10 cellular contexts compared by ENCODE assay signal in genomic region chrX:72141372-72142004, GRCh38. TPM values are rescaled to one million over a fixed set of nuclear protein-coding genes. Genes with fewer than 3 reads are reported as not detected.
A peak's percentile ranks its signal among the peaks of the same experiment; 100 is the strongest.
DNase-seq lines count a peak whose midpoint lies in the region; ATAC-seq, FAIRE-seq and TF ChIP-seq lines count a peak whose summit lies in the region.
"Had no signal": no experiment of that assay in that cellular context is flagged by ENCODE, and none has a peak within 500 bp of the region (broad histone marks: within the 10 kb centered on the region; RNA-seq: fewer than 3 reads in every experiment).

No MANE protein-coding gene starts in this region.

- no peak overlapping the region for H3K27ac Mint-ChIP-seq in activated CD8-positive, alpha-beta T cell treated with anti-CD3 and anti-CD28 coated beads for 36 hours
- H3K27ac Mint-ChIP-seq in activated CD8-positive, alpha-beta T cell treated with anti-CD3 and anti-CD28 coated beads, Interleukin-2, amount 10 ng/mL, durations not matched to agents 7 days and 5 days, result no peak overlapping the region

- POLR2A ChIA-PET in activated CD8-positive, alpha-beta T cell treated with anti-CD3 and anti-CD28 coated beads for 36 hours (lab: Charles Lee), result no interaction called here
- POLR2A ChIA-PET in activated CD8-positive, alpha-beta T cell treated with anti-CD3 and anti-CD28 coated beads, Interleukin-2, amount 10 ng/mL, durations not matched to agents 7 days and 5 days (lab: Charles Lee), result no interaction called here

- TF ChIP-seq POLR2A in H54 (IDR thresholded peaks at IDR 0.05; ENCODE audit: low read depth, low read length), result no peak

- no peaks in the 10 kb centered on the region for H3K9me3 Mint-ChIP-seq in activated CD8-positive, alpha-beta T cell treated with anti-CD3 and anti-CD28 coated beads for 36 hours
- H3K9me3 Mint-ChIP-seq in activated CD8-positive, alpha-beta T cell treated with anti-CD3 and anti-CD28 coated beads, Interleukin-2, amount 10 ng/mL, durations not matched to agents 7 days and 5 days (ENCODE audit: insufficient read depth), result no peaks in the 10 kb centered on the region

- TF ChIP-seq CTCF in activated CD8-positive, alpha-beta T cell treated with anti-CD3 and anti-CD28 coated beads for 36 hours (IDR thresholded peaks at IDR 0.05), result no peak

- no peaks in the 10 kb centered on the region for H3K36me3 Mint-ChIP-seq in activated CD8-positive, alpha-beta T cell treated with anti-CD3 and anti-CD28 coated beads for 36 hours (ENCODE audit: low read depth)
- no peaks in the 10 kb centered on the region for H3K36me3 Mint-ChIP-seq in activated CD8-positive, alpha-beta T cell treated with anti-CD3 and anti-CD28 coated beads, Interleukin-2, amount 10 ng/mL, durations not matched to agents 7 days and 5 days (ENCODE audit: low read depth)

- H3K4me1 Mint-ChIP-seq in activated CD8-positive, alpha-beta T cell treated with anti-CD3 and anti-CD28 coated beads for 36 hours (ENCODE audit: low read depth), result peaks cover 27% of the 10 kb centered on the region
- peaks cover 24% of the 10 kb centered on the region for H3K4me1 Mint-ChIP-seq in activated CD8-positive, alpha-beta T cell treated with anti-CD3 and anti-CD28 coated beads, Interleukin-2, amount 10 ng/mL, durations not matched to agents 7 days and 5 days (ENCODE audit: low read depth)

- FAIRE-seq in islet of Langerhans (lab: Jason Lieb, UNC), result peak; percentile 72
- FAIRE-seq in H54 (lab: Jason Lieb, UNC), result no peak

- no peak for DNase-seq in activated CD8-positive, alpha-beta T cell treated with anti-CD3 and anti-CD28 coated beads for 36 hours
- no peak for DNase-seq in activated CD8-positive, alpha-beta T cell treated with anti-CD3 and anti-CD28 coated beads, Interleukin-2, amount 10 ng/mL, durations not matched to agents 7 days and 5 days
- DNase-seq in C1 segment of cervical spinal cord (lab: John Stamatoyannopoulos, UW), result no peak
- no peak for DNase-seq in H54 (ENCODE audit: insufficient read length, low spot score)
- DNase-seq in NCI-H187 treated with DMSO at 0.1 percent for 48 hours (lab: John Stamatoyannopoulos, UW), result no peak
- DNase-seq: NCI-H510A; stimulated activated CD4-positive, alpha-beta T cell treated with anti-CD3 and anti-CD28 coated beads, Interleukin-12 subunit alpha, Interleukin-12 subunit beta, amount 100 ng/mL, for 4 hours had no signal

- intact Hi-C loops in activated CD8-positive, alpha-beta T cell treated with anti-CD3 and anti-CD28 coated beads for 36 hours (cut with micrococcal nuclease), result no loop called here

- H3K4me3 Mint-ChIP-seq in activated CD8-positive, alpha-beta T cell treated with anti-CD3 and anti-CD28 coated beads for 36 hours, result no peak overlapping the region
- no peak overlapping the region for H3K4me3 Mint-ChIP-seq in activated CD8-positive, alpha-beta T cell treated with anti-CD3 and anti-CD28 coated beads, Interleukin-2, amount 10 ng/mL, durations not matched to agents 7 days and 5 days

- CTCF ChIA-PET in activated CD8-positive, alpha-beta T cell treated with anti-CD3 and anti-CD28 coated beads for 36 hours (lab: Charles Lee), result interaction anchor here (1.3 kb wide), 1 partner anchor 123 kb away, joined by 3 read pairs; no protein-coding TSS in a partner anchor
- CTCF ChIA-PET in activated CD8-positive, alpha-beta T cell treated with anti-CD3 and anti-CD28 coated beads, Interleukin-2, amount 10 ng/mL, durations not matched to agents 7 days and 5 days (lab: Charles Lee), result no interaction called here

- ATAC-seq in activated CD8-positive, alpha-beta T cell treated with anti-CD3 and anti-CD28 coated beads for 36 hours, result peak; percentile 34
- ATAC-seq in activated CD8-positive, alpha-beta T cell treated with anti-CD3 and anti-CD28 coated beads, Interleukin-2, amount 10 ng/mL, durations not matched to agents 7 days and 5 days, result no peak
- ATAC-seq in GM21529 (IDR thresholded peaks at IDR 0.05; ENCODE audit: unreplicated experiment) (peak; percentile 68), HG03439 (IDR thresholded peaks at IDR 0.05; ENCODE audit: unreplicated experiment) (peak; percentile 75)

- H3K27me3 Mint-ChIP-seq in activated CD8-positive, alpha-beta T cell treated with anti-CD3 and anti-CD28 coated beads for 36 hours, result peaks cover 4% of the 10 kb centered on the region
- peaks cover 14% of the 10 kb centered on the region for H3K27me3 Mint-ChIP-seq in activated CD8-positive, alpha-beta T cell treated with anti-CD3 and anti-CD28 coated beads, Interleukin-2, amount 10 ng/mL, durations not matched to agents 7 days and 5 days (ENCODE audit: low read depth)

RNA-seq across cellular contexts. Expression of gene RTL5, which starts 9.8 kb away (rescaled TPM):
- under 1 TPM; 0.18 to 0.31 TPM for total RNA-seq in activated CD8-positive, alpha-beta T cell treated with anti-CD3 and anti-CD28 coated beads for 36 hours
- under 1 TPM; 0.05 to 0.08 TPM for total RNA-seq in activated CD8-positive, alpha-beta T cell treated with anti-CD3 and anti-CD28 coated beads, Interleukin-2, amount 10 ng/mL, durations not matched to agents 7 days and 5 days

RNA-seq across cellular contexts. Expression of gene PIN4, which starts 40.1 kb away (rescaled TPM):
- total RNA-seq in activated CD8-positive, alpha-beta T cell treated with anti-CD3 and anti-CD28 coated beads for 36 hours, result 1 to 10 TPM; 5.0 to 6.4 TPM
- 1 to 10 TPM; 6.9 to 7.0 TPM for total RNA-seq in activated CD8-positive, alpha-beta T cell treated with anti-CD3 and anti-CD28 coated beads, Interleukin-2, amount 10 ng/mL, durations not matched to agents 7 days and 5 days
